ENCODE assay signal across 20 cellular contexts in the genomic region with DNA sequence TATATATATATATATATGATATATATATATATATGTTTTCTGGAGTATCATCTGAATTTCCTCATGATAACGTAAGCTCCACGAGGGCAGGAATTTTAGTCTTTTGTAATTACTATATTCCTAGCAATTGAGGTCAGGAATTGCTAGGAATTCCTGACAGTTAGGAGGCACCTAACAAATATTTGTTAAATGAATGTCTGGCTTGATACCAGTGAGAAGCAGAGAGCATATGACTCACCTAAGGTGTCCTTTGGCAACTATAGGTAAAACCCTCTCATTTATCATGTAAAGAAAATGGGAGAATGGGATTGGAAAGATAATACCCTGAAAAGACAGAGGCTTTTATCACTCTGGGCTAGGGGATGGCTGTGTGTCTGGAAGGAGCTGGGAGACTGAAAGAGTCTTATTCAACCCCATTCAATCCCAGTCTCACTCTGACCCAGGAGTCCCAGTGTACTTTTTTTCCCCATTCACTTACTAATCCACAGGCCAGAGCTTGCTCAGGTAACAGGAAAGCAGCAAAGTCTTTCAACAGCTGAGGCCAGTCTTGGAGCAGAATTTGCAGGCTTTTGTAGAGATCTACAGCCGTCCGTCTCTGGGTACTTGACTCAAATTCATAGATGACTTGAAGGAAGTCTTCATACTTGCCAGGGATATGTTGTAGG.
DNase-seq lines count a peak whose midpoint lies in the region; ATAC-seq and TF ChIP-seq lines count a peak whose summit lies in the region.
"Had no signal": no experiment of that assay in that cellular context is flagged by ENCODE, and none has a peak within 500 bp of the region (broad histone marks: within the 10 kb centered on the region; RNA-seq: fewer than 3 reads in every experiment).

No MANE protein-coding gene starts in this region.

- no peak for DNase-seq in activated T-cell treated with anti-CD3 and anti-CD28 coated beads, Interleukin-2, amount 50 U/mL, for 72 hours
- DNase-seq in activated T-cell treated with anti-CD3 and anti-CD28 coated beads, Interleukin-2, amount 50 U/mL, for 1 hour: no peak
- DNase-seq in RWPE2 (ENCODE audit: low spot score) (no peak), foreskin keratinocyte (peak; percentile 85 to 93), SJCRH30 (no peak), amniotic stem cell (lab: John Stamatoyannopoulos, UW) (no peak)
- DNase-seq: Caco-2, KG1, MG63, NCI-H1105, NCI-H1694 treated with DMSO at 0.1 percent for 48 hours, NCI-H446 treated with DMSO at 0.1 percent for 48 hours, NCI-H748 treated with DMSO at 0.1 percent for 48 hours, Peyer's patch, SHP77 treated with DMSO at 0.1 percent for 48 hours had no signal

- H3K4me1 Mint-ChIP-seq in activated T-cell treated with anti-CD3 and anti-CD28 coated beads, Interleukin-2, amount 50 U/mL, for 72 hours (ENCODE audit: low read depth): no peaks in the 10 kb centered on the region
- H3K4me1 Mint-ChIP-seq in stimulated activated memory B cell treated with anti-CD40 and anti-IgM and Interleukin-4, amounts not matched to agents 10 μg/mL and 1 μg/mL and 100 μg/mL, for 72 hours: peaks cover 7% of the 10 kb centered on the region

- no peak overlapping the region for H3K4me3 Mint-ChIP-seq in activated T-cell treated with anti-CD3 and anti-CD28 coated beads, Interleukin-2, amount 50 U/mL, for 72 hours
- H3K4me3 Mint-ChIP-seq in stimulated activated memory B cell treated with anti-CD40 and anti-IgM and Interleukin-4, amounts not matched to agents 10 μg/mL and 1 μg/mL and 100 μg/mL, for 72 hours: no peak overlapping the region

- H3K27me3 ChIP-seq in RWPE2 (ENCODE audit: insufficient read depth, poor library complexity, severe bottlenecking) (no peaks in the 10 kb centered on the region), foreskin keratinocyte (no peaks in the 10 kb centered on the region), SJCRH30 (no peaks in the 10 kb centered on the region)
- H3K27me3 ChIP-seq: MG63, Peyer's patch had no signal

- H3K9me3 Mint-ChIP-seq in activated T-cell treated with anti-CD3 and anti-CD28 coated beads, Interleukin-2, amount 50 U/mL, for 72 hours: no peaks in the 10 kb centered on the region
- H3K9me3 Mint-ChIP-seq in stimulated activated memory B cell treated with anti-CD40 and anti-IgM and Interleukin-4, amounts not matched to agents 10 μg/mL and 1 μg/mL and 100 μg/mL, for 72 hours: no peaks in the 10 kb centered on the region

- no peak for ATAC-seq in activated T-cell treated with anti-CD3 and anti-CD28 coated beads, Interleukin-2, amount 50 U/mL, for 72 hours (replicated peaks in 1 of 2)
- ATAC-seq in RWPE2 (ENCODE audit: low read depth): peak; percentile 63
- ATAC-seq in foreskin keratinocyte: peak; percentile 64
- no peak for ATAC-seq in stimulated activated memory B cell treated with anti-CD40 and anti-IgM and Interleukin-4, amounts not matched to agents 10 μg/mL and 1 μg/mL and 100 μg/mL, for 72 hours
- no peak for ATAC-seq in GM21360 (IDR thresholded peaks at IDR 0.05; ENCODE audit: unreplicated experiment)
- ATAC-seq: HCT116 had no signal

- H3K4me3 ChIP-seq in RWPE2 (ENCODE audit: severe bottlenecking) (no peak overlapping the region), SJCRH30 (no peak overlapping the region)
- H3K4me3 ChIP-seq: MG63, Peyer's patch had no signal

- H3K27me3 Mint-ChIP-seq in activated T-cell treated with anti-CD3 and anti-CD28 coated beads, Interleukin-2, amount 50 U/mL, for 72 hours (ENCODE audit: low read depth): no peaks in the 10 kb centered on the region
- H3K27me3 Mint-ChIP-seq in stimulated activated memory B cell treated with anti-CD40 and anti-IgM and Interleukin-4, amounts not matched to agents 10 μg/mL and 1 μg/mL and 100 μg/mL, for 72 hours: no peaks in the 10 kb centered on the region

- H3K27ac ChIP-seq in RWPE2 (ENCODE audit: poor library complexity, severe bottlenecking): peak overlapping the region; percentile 90
- peak overlapping the region; percentile 55 for H3K27ac ChIP-seq in foreskin keratinocyte
- H3K27ac ChIP-seq in SJCRH30: no peak overlapping the region
- H3K27ac ChIP-seq: 22Rv1, C4-2B, Peyer's patch had no signal

- H3K27ac Mint-ChIP-seq in activated T-cell treated with anti-CD3 and anti-CD28 coated beads, Interleukin-2, amount 50 U/mL, for 72 hours: peak overlapping the region; percentile 8
- H3K27ac Mint-ChIP-seq in stimulated activated memory B cell treated with anti-CD40 and anti-IgM and Interleukin-4, amounts not matched to agents 10 μg/mL and 1 μg/mL and 100 μg/mL, for 72 hours: peak overlapping the region; percentile 35

- H3K9me3 ChIP-seq in RWPE2 (ENCODE audit: severe bottlenecking): no peaks in the 10 kb centered on the region
- H3K9me3 ChIP-seq in SJCRH30 (replicated peaks): no peaks in the 10 kb centered on the region
- H3K9me3 ChIP-seq: Caco-2, MG63, Peyer's patch had no signal

- H3K36me3 Mint-ChIP-seq in activated T-cell treated with anti-CD3 and anti-CD28 coated beads, Interleukin-2, amount 50 U/mL, for 72 hours (ENCODE audit: insufficient read depth in 2 of 2): peaks cover 9 to 14% of the 10 kb centered on the region in 2 donors
- peaks cover 61% of the 10 kb centered on the region for H3K36me3 Mint-ChIP-seq in stimulated activated memory B cell treated with anti-CD40 and anti-IgM and Interleukin-4, amounts not matched to agents 10 μg/mL and 1 μg/mL and 100 μg/mL, for 72 hours

- TF ChIP-seq CTCF in RWPE2 (IDR thresholded peaks at IDR 0.05; ENCODE audit: poor library complexity, severe bottlenecking) (no peak), foreskin keratinocyte (conservative IDR thresholded peaks at IDR 0.05) (no peak)

- H3K4me1 ChIP-seq in RWPE2 (ENCODE audit: insufficient read depth, poor library complexity, severe bottlenecking) (peaks cover 35% of the 10 kb centered on the region), foreskin keratinocyte (peaks cover 20% of the 10 kb centered on the region), SJCRH30 (no peaks in the 10 kb centered on the region)
- H3K4me1 ChIP-seq: Caco-2, Peyer's patch had no signal

- peaks cover 62% of the 10 kb centered on the region for H3K36me3 ChIP-seq in RWPE2 (ENCODE audit: low read depth)
- peaks cover 49% of the 10 kb centered on the region for H3K36me3 ChIP-seq in SJCRH30

Comparison
In these comparisons a context has a peak if more than half of its experiments do, and no peak if none do; other contexts are left out.
1. ATAC-seq: peak in RWPE2 (single experiment) and foreskin keratinocyte (single experiment); none in activated T-cell treated with anti-CD3 and anti-CD28 coated beads, Interleukin-2, amount 50 U/mL, for 72 hours (0 of 2), stimulated activated memory B cell treated with anti-CD40 and anti-IgM and Interleukin-4, amounts not matched to agents 10 μg/mL and 1 μg/mL and 100 μg/mL, for 72 hours (single experiment) and GM21360 (single experiment).
2. DNase-seq: peak in foreskin keratinocyte (2 of 2); none in activated T-cell treated with anti-CD3 and anti-CD28 coated beads, Interleukin-2, amount 50 U/mL, for 72 hours (0 of 2), activated T-cell treated with anti-CD3 and anti-CD28 coated beads, Interleukin-2, amount 50 U/mL, for 1 hour (single experiment), RWPE2 (single experiment), SJCRH30 (0 of 2) and amniotic stem cell (single experiment).